37 cellular contexts compared by ENCODE assay signal in genomic region chr3:18474202-18474601, GRCh38.
"Had no signal": no experiment of that assay in that cellular context is flagged by ENCODE, and none has a peak within 500 bp of the region (broad histone marks: within the 10 kb centered on the region; RNA-seq: fewer than 3 reads in every experiment).

No MANE protein-coding gene starts in this region.

- H3K4me1 ChIP-seq: Peyer's patch, SJSA1 had no signal

- H3K27ac ChIP-seq: KMS-11, Peyer's patch, SJSA1, WERI-Rb-1 had no signal

- H3K36me3 ChIP-seq: Peyer's patch, SJSA1, WERI-Rb-1 had no signal

- H3K9me3 ChIP-seq: Peyer's patch, SJSA1 had no signal

- H3K4me3 ChIP-seq: Peyer's patch, SJSA1 had no signal

- ATAC-seq: activated CD8-positive, alpha-beta T cell treated with anti-CD3 and anti-CD28 coated beads for 36 hours; activated T-cell treated with anti-CD3 and anti-CD28 coated beads, Interleukin-2, amount 50 U/mL, for 72 hours; PC-3 had no signal

- H3K27ac Mint-ChIP-seq: activated CD8-positive, alpha-beta T cell treated with anti-CD3 and anti-CD28 coated beads for 36 hours; activated naive CD8-positive, alpha-beta T cell treated with anti-CD3 and anti-CD28 coated beads, Interleukin-2, amount 10 ng/mL, durations not matched to agents 7 days and 5 days; activated T-cell treated with anti-CD3 and anti-CD28 coated beads, Interleukin-2, amount 50 U/mL, for 72 hours; activated T-helper 2 cell treated with anti-CD3 and anti-CD28 coated beads, Interferon-gamma antibody, Interleukin-2, Interleukin-4, amounts not matched to agents 10 μg/mL and 5 μg/mL and 100 μg/mL, durations not matched to agents 14 hours and 24 hours and 36 hours; brain had no signal

- H3K36me3 Mint-ChIP-seq: brain had no signal

- H3K9ac ChIP-seq: KMS-11 had no signal

- H3K27me3 ChIP-seq: Peyer's patch, SJSA1 had no signal

- H3K4me2 ChIP-seq: KMS-11 had no signal

- H3K9me3 Mint-ChIP-seq: brain had no signal

- H3K4me1 Mint-ChIP-seq: activated naive CD8-positive, alpha-beta T cell treated with anti-CD3 and anti-CD28 coated beads, Interleukin-2, amount 10 ng/mL, durations not matched to agents 7 days and 5 days; brain had no signal

- DNase-seq: activated CD4-positive, alpha-beta T cell treated with anti-CD3 and anti-CD28 coated beads for 1 hour; activated CD4-positive, alpha-beta T cell treated with anti-CD3 and anti-CD28 coated beads for 48 hours; activated CD4-positive, alpha-beta T cell treated with anti-CD3 and anti-CD28 coated beads, Interleukin-2, amount 50 U/mL, for 4 hours; activated CD4-positive, CD25-positive, alpha-beta regulatory T cell; activated CD8-positive, alpha-beta T cell treated with anti-CD3 and anti-CD28 coated beads for 36 hours; activated gamma-delta T cell; activated naive CD4-positive, alpha-beta T cell treated with Interleukin-2 at 50 U/mL for 16 hours; activated naive CD8-positive, alpha-beta T cell treated with anti-CD3 and anti-CD28 coated beads, Interleukin-2, amount 10 ng/mL, durations not matched to agents 7 days and 5 days; activated T-cell treated with anti-CD3 and anti-CD28 coated beads, Interleukin-2, amount 50 U/mL, for 1 hour; activated T-cell treated with anti-CD3 and anti-CD28 coated beads, Interleukin-2, amount 50 U/mL, for 72 hours; amygdala; caudate nucleus; cerebellar nuclear complex; MM.1S; MV-4-11; NCI-H1092; NCI-H1436 treated with DMSO at 0.1 percent for 48 hours; NCI-H1694 treated with DMSO at 0.1 percent for 48 hours; NCI-H2029; NCI-H510A; NCI-H526; NCI-H748 treated with DMSO at 0.1 percent for 48 hours; NK-92 treated with Interleukin-12 subunit alpha and Interleukin-12 subunit beta, amount 100 ng/mL, for 24 hours; PC-3; Peyer's patch; RPMI8226; SHP77 treated with DMSO at 0.1 percent for 48 hours; SW 1271; T-helper 1 cell; T-helper 2 cell; T-helper 9 cell; WERI-Rb-1 had no signal

- H3K4me3 Mint-ChIP-seq: activated CD8-positive, alpha-beta T cell treated with anti-CD3 and anti-CD28 coated beads for 36 hours; activated naive CD4-positive, alpha-beta T cell treated with anti-CD3 and anti-CD28 coated beads, Interleukin-2, amount 50 U/mL, for 24 hours; activated naive CD8-positive, alpha-beta T cell treated with anti-CD3 and anti-CD28 coated beads, Interleukin-2, amount 10 ng/mL, durations not matched to agents 7 days and 5 days; activated T-cell treated with anti-CD3 and anti-CD28 coated beads, Interleukin-2, amount 50 U/mL, for 72 hours; brain had no signal

- H3K27me3 Mint-ChIP-seq: activated CD8-positive, alpha-beta T cell treated with anti-CD3 and anti-CD28 coated beads for 36 hours; activated naive CD4-positive, alpha-beta T cell treated with anti-CD3 and anti-CD28 coated beads, Interleukin-2, amount 50 U/mL, for 24 hours; activated naive CD8-positive, alpha-beta T cell treated with anti-CD3 and anti-CD28 coated beads, Interleukin-2, amount 10 ng/mL, durations not matched to agents 7 days and 5 days had no signal
